14 cellular contexts compared by ENCODE assay signal in genomic region chr17:82019208-82019727, GRCh38.
"Had no signal": no experiment of that assay in that cellular context is flagged by ENCODE, and none has a peak within 500 bp of the region (broad histone marks: within the 10 kb centered on the region; RNA-seq: fewer than 3 reads in every experiment).

No MANE protein-coding gene starts in this region.

- H3K36me3 Mint-ChIP-seq: activated naive CD8-positive, alpha-beta T cell treated with anti-CD3 and anti-CD28 coated beads for 36 hours had no signal

- H3K4me3 Mint-ChIP-seq: activated CD4-positive, alpha-beta memory T cell treated with anti-CD3 and anti-CD28 coated beads, Interleukin-2, amount 10 ng/mL, durations not matched to agents 7 days and 5 days; activated CD4-positive, alpha-beta T cell treated with anti-CD3 and anti-CD28 coated beads for 36 hours; activated naive CD4-positive, alpha-beta T cell treated with anti-CD3 and anti-CD28 coated beads, Interleukin-2, amount 10 ng/mL, durations not matched to agents 7 days and 5 days; activated naive CD8-positive, alpha-beta T cell treated with anti-CD3 and anti-CD28 coated beads for 36 hours had no signal

- FAIRE-seq: RCC 7860 had no signal

- H3K9me3 Mint-ChIP-seq: activated CD4-positive, alpha-beta memory T cell treated with anti-CD3 and anti-CD28 coated beads, Interleukin-2, amount 10 ng/mL, durations not matched to agents 7 days and 5 days; activated naive CD4-positive, alpha-beta T cell treated with anti-CD3 and anti-CD28 coated beads, Interleukin-2, amount 10 ng/mL, durations not matched to agents 7 days and 5 days; activated naive CD8-positive, alpha-beta T cell treated with anti-CD3 and anti-CD28 coated beads for 36 hours; activated T-cell treated with anti-CD3 and anti-CD28 coated beads, Interleukin-2, amount 50 U/mL, for 72 hours; activated T-helper 2 cell treated with anti-CD3 and anti-CD28 coated beads, Interferon-gamma antibody, Interleukin-2, Interleukin-4, amounts not matched to agents 10 μg/mL and 5 μg/mL and 100 μg/mL, durations not matched to agents 14 hours and 24 hours and 36 hours had no signal

- H3K27me3 Mint-ChIP-seq: activated CD4-positive, alpha-beta memory T cell treated with anti-CD3 and anti-CD28 coated beads, Interleukin-2, amount 10 ng/mL, durations not matched to agents 7 days and 5 days; activated CD4-positive, alpha-beta T cell treated with anti-CD3 and anti-CD28 coated beads for 36 hours; activated naive CD4-positive, alpha-beta T cell treated with anti-CD3 and anti-CD28 coated beads, Interleukin-2, amount 10 ng/mL, durations not matched to agents 7 days and 5 days; activated naive CD8-positive, alpha-beta T cell treated with anti-CD3 and anti-CD28 coated beads for 36 hours had no signal

- ATAC-seq: activated CD4-positive, alpha-beta T cell treated with anti-CD3 and anti-CD28 coated beads for 36 hours; activated T-cell treated with anti-CD3 and anti-CD28 coated beads, Interleukin-2, amount 50 U/mL, for 72 hours; PC-3 had no signal

- DNase-seq: NCI-H1436 treated with DMSO at 0.1 percent for 48 hours, NCI-H187, NCI-H2171, NCI-H446 treated with DMSO at 0.1 percent for 48 hours, NCI-H524 treated with DMSO at 0.1 percent for 48 hours, SIG-M5 had no signal

- H3K27ac Mint-ChIP-seq: activated CD4-positive, alpha-beta memory T cell treated with anti-CD3 and anti-CD28 coated beads, Interleukin-2, amount 10 ng/mL, durations not matched to agents 7 days and 5 days; activated CD4-positive, alpha-beta T cell treated with anti-CD3 and anti-CD28 coated beads for 36 hours; activated naive CD4-positive, alpha-beta T cell treated with anti-CD3 and anti-CD28 coated beads, Interleukin-2, amount 10 ng/mL, durations not matched to agents 7 days and 5 days; activated naive CD8-positive, alpha-beta T cell treated with anti-CD3 and anti-CD28 coated beads for 36 hours; activated T-cell treated with anti-CD3 and anti-CD28 coated beads, Interleukin-2, amount 50 U/mL, for 72 hours; activated T-helper 2 cell treated with anti-CD3 and anti-CD28 coated beads, Interferon-gamma antibody, Interleukin-2, Interleukin-4, amounts not matched to agents 10 μg/mL and 5 μg/mL and 100 μg/mL, durations not matched to agents 14 hours and 24 hours and 36 hours had no signal
